14 cellular contexts compared by ENCODE assay signal in genomic region chr7:16668978-16669377, GRCh38. TPM values are rescaled to one million over a fixed set of nuclear protein-coding genes. Genes with fewer than 3 reads are reported as not detected.
DNase-seq lines count a peak whose midpoint lies in the region; ATAC-seq and TF ChIP-seq lines count a peak whose summit lies in the region.
"Had no signal": no experiment of that assay in that cellular context is flagged by ENCODE, and none has a peak within 500 bp of the region (broad histone marks: within the 10 kb centered on the region; RNA-seq: fewer than 3 reads in every experiment).

No MANE protein-coding gene starts in this region.

- H3K27me3 Mint-ChIP-seq in CD8-positive, alpha-beta memory T cell = no peaks in the 10 kb centered on the region
- H3K27me3 Mint-ChIP-seq: activated naive CD8-positive, alpha-beta T cell treated with anti-CD3 and anti-CD28 coated beads, Interleukin-2, amount 50 U/mL, for 24 hours had no signal

- H3K9me3 Mint-ChIP-seq in CD8-positive, alpha-beta memory T cell = peaks cover 0 to 2% (median 0%) of the 10 kb centered on the region in 5 donors

- H3K27ac ChIP-seq in CD8-positive, alpha-beta memory T cell (ENCODE audit: low read depth, low read length) = peak overlapping the region; percentile 25
- H3K27ac ChIP-seq in RWPE1 = peak overlapping the region; percentile 64

- POLR2A ChIA-PET in CD8-positive, alpha-beta memory T cell (lab: Charles Lee) = no interaction called here
- POLR2A ChIA-PET in RWPE1 (lab: Yijun Ruan, JAX; ENCODE audit: low non-redundant PET) = no interaction called here

- peaks cover 12 to 46% (median 25%) of the 10 kb centered on the region in 3 donors for H3K4me1 Mint-ChIP-seq in CD8-positive, alpha-beta memory T cell

- H3K27me3 ChIP-seq in CD8-positive, alpha-beta memory T cell (ENCODE audit: insufficient read depth, low read length, poor library complexity, severe bottlenecking) = no peaks in the 10 kb centered on the region
- H3K27me3 ChIP-seq in skeletal muscle satellite cell (ENCODE audit: control insufficient read depth, insufficient read depth, low read length) = no peaks in the 10 kb centered on the region
- H3K27me3 ChIP-seq: BLaER1 treated with 17β-estradiol and CSF1 and Interleukin-3, amounts not matched to agents 10 nM and 100 nM; SJSA1 had no signal

- no peak overlapping the region for H3K4me3 Mint-ChIP-seq in CD8-positive, alpha-beta memory T cell
- H3K4me3 Mint-ChIP-seq: activated naive CD8-positive, alpha-beta T cell treated with anti-CD3 and anti-CD28 coated beads, Interleukin-2, amount 50 U/mL, for 24 hours had no signal

- H3K9ac ChIP-seq in skeletal muscle satellite cell (ENCODE audit: low read depth, low read length) = peak overlapping the region; percentile 68
- H3K9ac ChIP-seq: BLaER1 treated with 17β-estradiol and CSF1 and Interleukin-3, amounts not matched to agents 10 nM and 100 nM had no signal

- ATAC-seq in GM21526 (IDR thresholded peaks at IDR 0.05; ENCODE audit: low FRiP score, unreplicated experiment) (no peak), GM21423 (IDR thresholded peaks at IDR 0.05; ENCODE audit: unreplicated experiment) (no peak), HG03139 (IDR thresholded peaks at IDR 0.05; ENCODE audit: unreplicated experiment) (no peak)

- no peaks in the 10 kb centered on the region for H3K9me3 ChIP-seq in CD8-positive, alpha-beta memory T cell (ENCODE audit: low read length)
- H3K9me3 ChIP-seq in skeletal muscle satellite cell (replicated peaks; ENCODE audit: low read length) = no peaks in the 10 kb centered on the region
- H3K9me3 ChIP-seq: SJSA1 had no signal

- peak overlapping the region; percentile 54 for H3K4me2 ChIP-seq in skeletal muscle satellite cell (ENCODE audit: low read length)

- H3K27ac Mint-ChIP-seq in CD8-positive, alpha-beta memory T cell = no peak overlapping the region
- H3K27ac Mint-ChIP-seq: activated naive CD8-positive, alpha-beta T cell treated with anti-CD3 and anti-CD28 coated beads, Interleukin-2, amount 50 U/mL, for 24 hours had no signal

- no peak overlapping the region for H3K4me3 ChIP-seq in CD8-positive, alpha-beta memory T cell (ENCODE audit: low read length)
- H3K4me3 ChIP-seq in skeletal muscle satellite cell (ENCODE audit: low read length) = no peak overlapping the region
- H3K4me3 ChIP-seq: BLaER1 treated with 17β-estradiol and CSF1 and Interleukin-3, amounts not matched to agents 10 nM and 100 nM; SJSA1 had no signal

- no peak for DNase-seq in CD8-positive, alpha-beta memory T cell
- DNase-seq in RWPE1 (ENCODE audit: low spot score) (no peak), fibroblast of peridontal ligament (ENCODE audit: extremely low read depth) (peak; percentile 39)
- DNase-seq in stimulated activated CD4-positive, alpha-beta T cell treated with anti-CD3 and anti-CD28 coated beads, Interleukin-4, amount 100 ng/mL, for 1 hour = no peak
- DNase-seq: activated naive CD8-positive, alpha-beta T cell treated with anti-CD3 and anti-CD28 coated beads, Interleukin-2, amount 50 U/mL, for 24 hours; H7; NCI-H1105; NCI-H526 had no signal

- no peak for TF ChIP-seq CTCF in RWPE1 (conservative IDR thresholded peaks at IDR 0.05; ENCODE audit: low read depth)

- H3K36me3 ChIP-seq in CD8-positive, alpha-beta memory T cell (ENCODE audit: insufficient read depth, low read length) = no peaks in the 10 kb centered on the region
- peaks cover 4% of the 10 kb centered on the region for H3K36me3 ChIP-seq in skeletal muscle satellite cell (ENCODE audit: insufficient read depth, low read length)

- CTCF ChIA-PET in CD8-positive, alpha-beta memory T cell (lab: Charles Lee) = no interaction called here
- CTCF ChIA-PET in RWPE1 (lab: Yijun Ruan, JAX) = no interaction called here

- no peaks in the 10 kb centered on the region for H3K4me1 ChIP-seq in CD8-positive, alpha-beta memory T cell (ENCODE audit: insufficient read depth, low read length)
- H3K4me1 ChIP-seq in skeletal muscle satellite cell (ENCODE audit: control insufficient read depth, insufficient read depth, low read length) = peaks cover 35% of the 10 kb centered on the region

- H3K36me3 Mint-ChIP-seq in CD8-positive, alpha-beta memory T cell = peaks cover 16 to 62% (median 18%) of the 10 kb centered on the region in 3 donors

RNA-seq across cellular contexts. Expression of gene BZW2, which starts 23.0 kb away (rescaled TPM):
- total RNA-seq in CD8-positive, alpha-beta memory T cell = 100 to 1,000 TPM; 128 to 136 TPM
- polyA plus RNA-seq in CD8-positive, alpha-beta memory T cell = 52.9 TPM
- 87.4 and 106 TPM in 2 replicates for total RNA-seq in skeletal muscle satellite cell (2012; rRNA removed)

RNA-seq across cellular contexts. Expression of gene ANKMY2, which starts 23.4 kb away (rescaled TPM):
- 10 to 100 TPM; 10.7 to 10.9 TPM for total RNA-seq in CD8-positive, alpha-beta memory T cell
- polyA plus RNA-seq in CD8-positive, alpha-beta memory T cell = 20.1 TPM
- total RNA-seq in skeletal muscle satellite cell (2012; rRNA removed) = 14.0 and 14.7 TPM in 2 replicates
